22 cellular contexts compared by ENCODE assay signal in genomic region chr13:80946008-80946802, GRCh38.
"Had no signal": no experiment of that assay in that cellular context is flagged by ENCODE, and none has a peak within 500 bp of the region (broad histone marks: within the 10 kb centered on the region; RNA-seq: fewer than 3 reads in every experiment).

No MANE protein-coding gene starts in this region.

- H3K4me1 ChIP-seq: esophagus squamous epithelium, gastroesophageal sphincter, lower lobe of right lung, prostate gland, suprapubic skin had no signal

- H3K27me3 ChIP-seq: dorsolateral prefrontal cortex, esophagus squamous epithelium, gastroesophageal sphincter, ovary, suprapubic skin, tibial nerve had no signal

- DNase-seq: activated B cell treated with CpG ODN at 0.5 μM for 24 hours; activated CD4-positive, alpha-beta T cell treated with anti-CD3 and anti-CD28 coated beads for 36 hours; activated CD4-positive, alpha-beta T cell treated with anti-CD3 and anti-CD28 coated beads, Interleukin-2, amount 50 U/mL, for 4 hours; activated CD8-positive, alpha-beta memory T cell treated with anti-CD3 and anti-CD28 coated beads for 24 hours; activated CD8-positive, alpha-beta memory T cell treated with anti-CD3 and anti-CD28 coated beads, Interleukin-2, amount 50 U/mL, for 4 hours; activated T-cell treated with anti-CD3 and anti-CD28 coated beads, Interleukin-2, amount 50 U/mL, for 24 hours; central memory CD4-positive, alpha-beta T cell; effector memory CD8-positive, alpha-beta T cell; esophagus squamous epithelium; lower lobe of right lung; naive B cell; ovary; stimulated activated CD4-positive, alpha-beta T cell treated with anti-CD3 and anti-CD28 coated beads, Interleukin-1b, Interleukin-23, amount 100 ng/mL, for 48 hours; stimulated activated naive CD8-positive, alpha-beta T cell treated with anti-CD3 and anti-CD28 coated beads, Interleukin-15, amount 100 ng/mL, for 72 hours; T1000 had no signal

- H3K27ac ChIP-seq: dorsolateral prefrontal cortex, esophagus squamous epithelium, gastroesophageal sphincter, lower lobe of right lung, ovary, prostate gland, suprapubic skin, tibial nerve had no signal

- H3K9me3 ChIP-seq: esophagus squamous epithelium, gastroesophageal sphincter, lower lobe of right lung, ovary, prostate gland, suprapubic skin, tibial nerve had no signal

- H3K36me3 ChIP-seq: esophagus squamous epithelium, gastroesophageal sphincter, lower lobe of right lung, ovary, prostate gland, suprapubic skin, tibial nerve had no signal

- ATAC-seq: activated CD4-positive, alpha-beta T cell treated with anti-CD3 and anti-CD28 coated beads for 36 hours; activated naive CD4-positive, alpha-beta T cell treated with anti-CD3 and anti-CD28 coated beads, Interleukin-2, amount 50 U/mL, for 72 hours; activated T-helper 17 cell treated with anti-CD3 and anti-CD28 coated beads, Interleukin-2, amount 50 U/mL, for 72 hours; effector memory CD8-positive, alpha-beta T cell; gastroesophageal sphincter; lower lobe of right lung; stimulated activated naive CD8-positive, alpha-beta T cell treated with anti-CD3 and anti-CD28 coated beads, Interleukin-15, amount 100 ng/mL, for 72 hours had no signal

- H3K4me3 ChIP-seq: dorsolateral prefrontal cortex, esophagus squamous epithelium, gastroesophageal sphincter, lower lobe of right lung, ovary, prostate gland, suprapubic skin, tibial nerve had no signal
